Comparison of ENCODE assay signal across 29 cellular contexts in the genomic region with DNA sequence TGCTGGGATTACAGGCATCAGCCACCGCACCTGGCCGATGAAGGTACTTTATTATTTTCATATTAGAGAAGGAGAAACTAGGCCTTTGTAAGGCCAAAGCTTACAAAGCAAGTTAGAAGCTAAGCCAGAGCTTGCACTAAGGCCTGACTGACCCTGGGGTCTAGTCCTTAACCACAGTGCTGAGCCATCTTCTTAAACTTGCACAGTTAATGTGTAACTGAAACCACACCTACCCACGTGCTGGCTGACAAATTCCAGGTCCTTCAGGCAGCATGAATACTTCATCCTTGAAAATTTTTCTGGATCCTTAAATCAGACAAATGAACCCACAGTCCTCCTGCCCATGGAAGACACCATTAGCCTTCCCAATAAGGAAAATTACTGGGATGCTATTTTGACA.
"Had no signal": no experiment of that assay in that cellular context is flagged by ENCODE, and none has a peak within 500 bp of the region (broad histone marks: within the 10 kb centered on the region; RNA-seq: fewer than 3 reads in every experiment).

No MANE protein-coding gene starts in this region.

- H3K4me1 Mint-ChIP-seq: activated CD4-positive, alpha-beta memory T cell treated with anti-CD3 and anti-CD28 coated beads, Interleukin-2, amount 10 ng/mL, durations not matched to agents 7 days and 5 days; activated CD4-positive, alpha-beta T cell treated with anti-CD3 and anti-CD28 coated beads for 36 hours; central memory CD8-positive, alpha-beta T cell had no signal

- H3K27ac ChIP-seq: brain microvascular endothelial cell, coronary artery, dorsolateral prefrontal cortex, gastroesophageal sphincter had no signal

- H3K9me3 Mint-ChIP-seq: central memory CD8-positive, alpha-beta T cell had no signal

- FAIRE-seq: astrocyte, bronchial epithelial cell had no signal

- H3K36me3 ChIP-seq: brain microvascular endothelial cell, gastroesophageal sphincter had no signal

- H3K27me3 Mint-ChIP-seq: activated CD4-positive, alpha-beta memory T cell treated with anti-CD3 and anti-CD28 coated beads, Interleukin-2, amount 10 ng/mL, durations not matched to agents 7 days and 5 days; activated CD4-positive, alpha-beta T cell treated with anti-CD3 and anti-CD28 coated beads for 36 hours; activated CD4-positive, alpha-beta T cell treated with anti-CD3 and anti-CD28 coated beads, Interleukin-2, amount 10 ng/mL, durations not matched to agents 24 days and 14 days; activated naive CD8-positive, alpha-beta T cell; activated T-cell treated with anti-CD3 and anti-CD28 coated beads, Interleukin-2, amount 50 U/mL, for 24 hours; central memory CD8-positive, alpha-beta T cell; dendritic cell treated with granulocyte-macrophage colony-stimulating factor and Interleukin-4, amounts not matched to agents 40 ng/mL and 50 ng/mL, for 4 days had no signal

- H3K4me3 ChIP-seq: coronary artery, dorsolateral prefrontal cortex, gastroesophageal sphincter had no signal

- DNase-seq: activated CD4-positive, alpha-beta memory T cell treated with anti-CD3 and anti-CD28 coated beads, Interleukin-2, amount 10 ng/mL, durations not matched to agents 7 days and 5 days; activated CD4-positive, alpha-beta T cell treated with anti-CD3 and anti-CD28 coated beads for 36 hours; activated CD4-positive, alpha-beta T cell treated with anti-CD3 and anti-CD28 coated beads, Interleukin-2, amount 10 ng/mL, durations not matched to agents 24 days and 14 days; activated CD4-positive, CD25-positive, alpha-beta regulatory T cell; activated CD4-positive, CD25-positive, alpha-beta regulatory T cell treated with anti-CD3 and anti-CD28 coated beads, Interleukin-2, amount 50 U/mL, for 72 hours; activated CD8-positive, alpha-beta memory T cell treated with anti-CD3 and anti-CD28 coated beads, Interleukin-2, amount 50 U/mL, for 48 hours; activated effector memory CD4-positive, alpha-beta T cell treated with Interleukin-2 at 50 U/mL for 16 hours; activated gamma-delta T cell treated with Interleukin-2 at 50 U/mL for 16 hours; activated naive CD4-positive, alpha-beta T cell treated with anti-CD3 and anti-CD28 coated beads, Interleukin-2, amount 50 U/mL, for 16 hours; activated naive CD4-positive, alpha-beta T cell treated with Interleukin-2 at 50 U/mL for 16 hours; activated T-cell treated with anti-CD3 and anti-CD28 coated beads for 4 hours; activated T-cell treated with anti-CD3 and anti-CD28 coated beads, Interleukin-2, amount 50 U/mL, for 24 hours; activated T-cell treated with anti-CD3 and anti-CD28 coated beads, Interleukin-2, amount 50 U/mL, for 72 hours; amniotic stem cell; anterior cingulate cortex; brain microvascular endothelial cell; dorsolateral prefrontal cortex; effector memory CD4-positive, alpha-beta T cell; endodermal cell; foreskin melanocyte; T-helper 2 cell had no signal

- ATAC-seq: activated CD4-positive, alpha-beta T cell treated with anti-CD3 and anti-CD28 coated beads for 36 hours; activated T-cell treated with anti-CD3 and anti-CD28 coated beads, Interleukin-2, amount 50 U/mL, for 72 hours; esophagus mucosa; gastroesophageal sphincter had no signal

- H3K4me1 ChIP-seq: gastroesophageal sphincter had no signal

- H3K27me3 ChIP-seq: brain microvascular endothelial cell had no signal

- H3K27ac Mint-ChIP-seq: activated CD4-positive, alpha-beta memory T cell treated with anti-CD3 and anti-CD28 coated beads, Interleukin-2, amount 10 ng/mL, durations not matched to agents 7 days and 5 days; activated CD4-positive, alpha-beta T cell treated with anti-CD3 and anti-CD28 coated beads for 36 hours; activated CD4-positive, alpha-beta T cell treated with anti-CD3 and anti-CD28 coated beads, Interleukin-2, amount 10 ng/mL, durations not matched to agents 24 days and 14 days; activated naive CD8-positive, alpha-beta T cell; activated T-cell treated with anti-CD3 and anti-CD28 coated beads, Interleukin-2, amount 50 U/mL, for 24 hours; activated T-cell treated with anti-CD3 and anti-CD28 coated beads, Interleukin-2, amount 50 U/mL, for 72 hours; dendritic cell treated with granulocyte-macrophage colony-stimulating factor and Interleukin-4, amounts not matched to agents 40 ng/mL and 50 ng/mL, for 4 days; endodermal cell had no signal

- H3K4me3 Mint-ChIP-seq: activated CD4-positive, alpha-beta memory T cell treated with anti-CD3 and anti-CD28 coated beads, Interleukin-2, amount 10 ng/mL, durations not matched to agents 7 days and 5 days; activated CD4-positive, alpha-beta T cell treated with anti-CD3 and anti-CD28 coated beads for 36 hours; activated CD4-positive, alpha-beta T cell treated with anti-CD3 and anti-CD28 coated beads, Interleukin-2, amount 10 ng/mL, durations not matched to agents 24 days and 14 days; activated naive CD8-positive, alpha-beta T cell; activated T-cell treated with anti-CD3 and anti-CD28 coated beads, Interleukin-2, amount 50 U/mL, for 24 hours; activated T-cell treated with anti-CD3 and anti-CD28 coated beads, Interleukin-2, amount 50 U/mL, for 72 hours; central memory CD8-positive, alpha-beta T cell; dendritic cell treated with granulocyte-macrophage colony-stimulating factor and Interleukin-4, amounts not matched to agents 40 ng/mL and 50 ng/mL, for 4 days; endodermal cell had no signal
